ENCODE assay signal across 17 cellular contexts in the genomic region with DNA sequence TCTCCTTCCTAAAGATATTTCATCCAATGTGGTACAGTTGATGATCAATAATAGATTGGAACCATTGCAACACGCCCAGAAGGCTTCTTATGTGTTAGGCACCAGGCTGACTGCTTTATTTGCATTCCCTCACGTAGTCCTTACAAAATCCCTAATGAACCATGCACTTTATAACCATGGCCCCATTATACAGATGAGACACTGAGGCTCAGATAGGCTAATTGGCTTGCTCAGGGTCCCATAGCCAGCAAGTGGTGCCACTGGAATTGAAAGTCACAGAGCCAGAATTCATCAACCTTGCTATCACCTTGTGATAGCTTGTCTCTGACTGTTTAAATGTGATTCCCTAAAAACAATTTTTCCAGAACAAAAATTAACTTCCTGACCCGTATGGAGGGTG. TPM values are rescaled to one million over a fixed set of nuclear protein-coding genes. Genes with fewer than 3 reads are reported as not detected.
DNase-seq lines count a peak whose midpoint lies in the region; ATAC-seq and TF ChIP-seq lines count a peak whose summit lies in the region.
"Had no signal": no experiment of that assay in that cellular context is flagged by ENCODE, and none has a peak within 500 bp of the region (broad histone marks: within the 10 kb centered on the region; RNA-seq: fewer than 3 reads in every experiment).

No MANE protein-coding gene starts in this region.

- no peaks in the 10 kb centered on the region for H3K27me3 ChIP-seq in brain microvascular endothelial cell (replicated peaks)
- H3K27me3 ChIP-seq in skeletal muscle satellite cell (ENCODE audit: control insufficient read depth, insufficient read depth, low read length), result no peaks in the 10 kb centered on the region
- H3K27me3 ChIP-seq: Peyer's patch had no signal

- H3K27ac Mint-ChIP-seq in HFFc6 (peak overlapping the region; percentile 62), mesothelial cell of epicardium (peak overlapping the region; percentile 65)

- H3K4me2 ChIP-seq in skeletal muscle satellite cell (ENCODE audit: low read length), result no peak overlapping the region

- no peaks in the 10 kb centered on the region for H3K36me3 ChIP-seq in brain microvascular endothelial cell (replicated peaks)
- no peaks in the 10 kb centered on the region for H3K36me3 ChIP-seq in skeletal muscle satellite cell (ENCODE audit: insufficient read depth, low read length)
- H3K36me3 ChIP-seq: Peyer's patch had no signal

- in situ Hi-C loops in brain microvascular endothelial cell (cut with HindIII; ENCODE audit: low pct_ligation_motif_present, low sequenced_read_pairs), result no loop called here

- H3K4me3 ChIP-seq in brain microvascular endothelial cell (ENCODE audit: low read depth, low read length) (no peak overlapping the region), skeletal muscle satellite cell (ENCODE audit: low read length) (no peak overlapping the region)
- H3K4me3 ChIP-seq: Peyer's patch had no signal

- peaks cover 12% of the 10 kb centered on the region for H3K36me3 Mint-ChIP-seq in HFFc6 (ENCODE audit: low read depth)
- H3K36me3 Mint-ChIP-seq in mesothelial cell of epicardium, result no peaks in the 10 kb centered on the region

- H3K27me3 Mint-ChIP-seq in HFFc6 (ENCODE audit: insufficient read depth) (no peaks in the 10 kb centered on the region), mesothelial cell of epicardium (ENCODE audit: low read depth) (no peaks in the 10 kb centered on the region)

- H3K27ac ChIP-seq in brain microvascular endothelial cell, result peak overlapping the region; percentile 74
- H3K27ac ChIP-seq: C4-2B, Peyer's patch had no signal

- H3K4me1 Mint-ChIP-seq in HFFc6 (ENCODE audit: low read depth), result peaks cover 46% of the 10 kb centered on the region
- peaks cover 17% of the 10 kb centered on the region for H3K4me1 Mint-ChIP-seq in mesothelial cell of epicardium

- H3K4me3 Mint-ChIP-seq in HFFc6, result no peak overlapping the region
- H3K4me3 Mint-ChIP-seq in mesothelial cell of epicardium, result no peak overlapping the region

- ATAC-seq in GM19463 (IDR thresholded peaks at IDR 0.05; ENCODE audit: unreplicated experiment), result no peak

- DNase-seq in HFFc6 (no peak), brain microvascular endothelial cell (no peak), mesothelial cell of epicardium (ENCODE audit: low spot score in 2 of 2, unreplicated experiment in 2 of 2) (no peak), superior temporal gyrus (ENCODE audit: extremely low spot score) (no peak), mucosa of gallbladder (ENCODE audit: low spot score) (no peak)
- DNase-seq: AML-193; DMS79; KG1; NCI-H1694 treated with DMSO at 0.1 percent for 48 hours; NCI-H2107; NCI-H510A; NCI-H748 treated with DMSO at 0.1 percent for 48 hours; NK-92 treated with Interleukin-12 subunit alpha and Interleukin-12 subunit beta, amount 100 ng/mL, for 24 hours; Peyer's patch had no signal

- peaks cover 12% of the 10 kb centered on the region for H3K4me1 ChIP-seq in skeletal muscle satellite cell (ENCODE audit: control insufficient read depth, insufficient read depth, low read length)
- H3K4me1 ChIP-seq: Peyer's patch had no signal

- H3K9me3 Mint-ChIP-seq in HFFc6 (peaks cover 7% of the 10 kb centered on the region), mesothelial cell of epicardium (peaks cover 13% of the 10 kb centered on the region)

- TF ChIP-seq CTCF in HFFc6 (IDR thresholded peaks at IDR 0.05) (no peak), brain microvascular endothelial cell (IDR thresholded peaks at IDR 0.05; ENCODE audit: low read depth, low read length, missing control alignments) (no peak), mesothelial cell of epicardium (IDR thresholded peaks at IDR 0.05; ENCODE audit: unreplicated experiment) (no peak)

- no peaks in the 10 kb centered on the region for H3K9me3 ChIP-seq in skeletal muscle satellite cell (replicated peaks; ENCODE audit: low read length)

- peak overlapping the region; percentile 17 for H3K9ac ChIP-seq in skeletal muscle satellite cell (ENCODE audit: low read depth, low read length)

RNA-seq across cellular contexts. Expression of a gene that starts 27.8 kb away (rescaled TPM):
- total RNA-seq in HFFc6 (2021; fragmentation: NEBNext Ultra II Directional; extraction: Animal tissue kit (Norgen Biotek cat#: 25700)), result 100 to 1,000 TPM; 256 to 360 (median 323) TPM
- total RNA-seq in mesothelial cell of epicardium, result 117 to 134 TPM (median 120 TPM) in 3 replicates
- 150 and 176 TPM in 2 replicates for total RNA-seq in skeletal muscle satellite cell (2012; rRNA removed)
- 56.0 TPM for total RNA-seq in mucosa of gallbladder
